In the genomic region with DNA sequence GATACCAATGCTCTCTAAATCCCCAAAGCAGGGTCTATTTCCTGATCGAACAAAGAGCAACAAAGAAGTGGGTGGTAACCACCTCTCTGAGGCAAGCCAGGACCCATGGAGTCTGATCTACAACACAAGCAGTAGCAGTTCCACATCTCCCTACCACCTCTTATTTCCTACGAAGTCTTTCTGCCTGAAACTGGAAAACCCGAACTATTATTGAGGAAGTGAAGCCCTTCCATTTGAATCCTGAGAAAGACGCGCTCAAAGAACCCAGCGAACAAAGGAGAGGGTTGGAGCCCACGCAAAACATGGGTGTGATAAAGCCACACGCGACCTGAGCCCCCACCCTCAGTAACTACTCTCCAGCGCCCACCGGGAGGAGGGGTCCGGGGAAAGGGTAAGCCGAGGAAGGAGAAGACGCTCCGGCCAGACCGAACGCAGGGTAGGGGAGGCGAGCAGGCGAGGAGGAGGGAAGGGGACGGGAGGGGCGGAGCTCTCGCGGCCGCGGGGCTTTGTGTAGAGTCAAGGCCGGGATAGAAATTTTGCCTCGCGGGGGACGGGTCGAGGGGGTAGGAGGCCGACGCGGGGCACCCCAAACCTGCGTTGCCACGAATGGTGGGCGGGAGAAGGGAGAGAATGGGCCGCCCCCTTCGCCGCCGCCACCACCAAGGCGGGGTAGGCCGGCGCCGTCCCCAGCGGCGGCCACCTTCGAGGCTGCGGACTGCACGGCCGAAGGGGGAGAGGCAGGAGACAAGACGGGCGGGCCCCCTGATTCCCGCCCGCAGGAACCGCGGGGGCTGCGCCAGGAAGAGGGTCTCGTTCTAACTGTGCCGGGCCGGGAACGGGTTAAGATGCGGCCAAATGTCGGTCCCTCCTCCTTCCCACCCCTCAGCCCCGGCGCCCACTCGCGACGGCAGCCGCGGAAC, we compare ENCODE assay signal across 8 cellular contexts. TPM values are rescaled to one million over a fixed set of nuclear protein-coding genes. Genes with fewer than 3 reads are reported as not detected.
DNase-seq lines count a peak whose midpoint lies in the region; TF ChIP-seq lines count a peak whose summit lies in the region.

No MANE protein-coding gene starts in this region.

- H3K56ac ChIP-seq in H9 (ENCODE audit: insufficient read length, low read depth, low read length): no peak overlapping the region

- peak overlapping the region; percentile 86 for H3K4me2 ChIP-seq in H9 (ENCODE audit: insufficient read depth, insufficient read length, low read length)

- H3K36me3 ChIP-seq in MG63: peaks cover 5% of the 10 kb centered on the region
- H3K36me3 ChIP-seq in iPS-20b (ENCODE audit: insufficient read depth, low read depth, low read length): no peaks in the 10 kb centered on the region
- no peaks in the 10 kb centered on the region for H3K36me3 ChIP-seq in skeletal muscle tissue (ENCODE audit: control insufficient read depth in 3 of 3, insufficient read depth in 3 of 3, low read length in 3 of 3)

- H2AK5ac ChIP-seq in H9 (ENCODE audit: insufficient read length, low read length): peak overlapping the region; percentile 25

- H3K9me3 ChIP-seq in H9 (ENCODE audit: control insufficient read depth, low read depth, low read length) (no peaks in the 10 kb centered on the region), MG63 (no peaks in the 10 kb centered on the region), iPS-20b (ENCODE audit: insufficient read depth, low read depth, low read length) (no peaks in the 10 kb centered on the region), skeletal muscle tissue (ENCODE audit: control insufficient read depth in 3 of 3, low read length in 3 of 3) (no peaks in the 10 kb centered on the region)

- H3K4me3 Mint-ChIP-seq in H9: peak overlapping the region; percentile 94 to 96
- peak overlapping the region; percentile 92 for H3K4me3 Mint-ChIP-seq in MCF 10A (ENCODE audit: unreplicated experiment)

- H2BK120ac ChIP-seq in H9 (ENCODE audit: low read depth, low read length, poor library complexity, severe bottlenecking): peak overlapping the region; percentile 74

- POLR2A ChIA-PET in MCF 10A (lab: Yijun Ruan, JAX): interaction anchor here (0.7 to 1.4 kb wide), 3 partner anchors 11 to 1598 kb away, joined by 3 to 4 read pairs (median 4); no protein-coding TSS in a partner anchor

- H3K27ac Mint-ChIP-seq in H9 (peak overlapping the region; percentile 75 to 98 (median 98)), MCF 10A (ENCODE audit: low read depth, unreplicated experiment) (peak overlapping the region; percentile 97)

- H3K23me2 ChIP-seq in H9 (ENCODE audit: insufficient read length, low read depth, low read length, poor library complexity, severe bottlenecking): peaks cover 8% of the 10 kb centered on the region

- no peak for TF ChIP-seq CTCF in H9 (conservative IDR thresholded peaks at IDR 0.05)
- TF ChIP-seq CTCF in MCF 10A (IDR thresholded peaks at IDR 0.05; ENCODE audit: unreplicated experiment): no peak

- CTCF ChIA-PET in MCF 10A (lab: Yijun Ruan, JAX): interaction anchor here (0.6 to 0.7 kb wide), 2 partner anchors 12 to 1168 kb away, joined by 3 read pairs; no protein-coding TSS in a partner anchor

- H3K79me2 ChIP-seq in H9 (ENCODE audit: insufficient read depth, low read length): peaks cover 41% of the 10 kb centered on the region

- H3K4me3 ChIP-seq in GM08714 (ENCODE audit: low read length): peak overlapping the region; percentile 86
- H3K4me3 ChIP-seq in MG63: peak overlapping the region; percentile 94
- peak overlapping the region; percentile 96 for H3K4me3 ChIP-seq in iPS-20b (ENCODE audit: low read length)
- peak overlapping the region; percentile 91 to 96 (median 92) for H3K4me3 ChIP-seq in skeletal muscle tissue (ENCODE audit: low read length in 3 of 3)

- no peak overlapping the region for H2AFZ ChIP-seq in H9 (ENCODE audit: low read length)

- no CpG with 5 or more reads among the region's 70 CpGs for WGBS in H9 (ENCODE audit: extremely low coverage, insufficient read length, low lambda C conversion rate)

- DNase-seq in H9 (peak; percentile 47), MG63 (peak; percentile 60), UCSD-AML1 (lab: John Stamatoyannopoulos, UW; ENCODE audit: unreplicated experiment) (peak; percentile 63), MCF 10A (ENCODE audit: unreplicated experiment) (peak; percentile 54), HuH-7.5 (ENCODE audit: low spot score) (no peak)

- H3K79me1 ChIP-seq in H9 (ENCODE audit: insufficient read depth, low read depth, low read length, poor library complexity, severe bottlenecking): no peaks in the 10 kb centered on the region

- H3K27me3 Mint-ChIP-seq in H9 (ENCODE audit: low read depth) (peaks cover 12% of the 10 kb centered on the region), MCF 10A (ENCODE audit: insufficient read depth, unreplicated experiment) (no peaks in the 10 kb centered on the region)

- no peak overlapping the region for H2BK15ac ChIP-seq in H9 (ENCODE audit: low read depth, low read length)

- H3K27ac ChIP-seq in H9 (ENCODE audit: insufficient read length, low read depth, low read length) (peak overlapping the region; percentile 80), iPS-20b (ENCODE audit: low read length) (peak overlapping the region; percentile 99), skeletal muscle tissue (ENCODE audit: low read depth, low read length) (peak overlapping the region; percentile 85)

- intact Hi-C loops in MCF 10A (cut with micrococcal nuclease): no loop called here

- no peaks in the 10 kb centered on the region; a peak in 1 of 5 replicates for H3K9me3 Mint-ChIP-seq in H9
- no peaks in the 10 kb centered on the region for H3K9me3 Mint-ChIP-seq in MCF 10A (ENCODE audit: unreplicated experiment)

- H2BK5ac ChIP-seq in H9 (ENCODE audit: insufficient read length, low read length): no peak overlapping the region

- H2BK12ac ChIP-seq in H9 (ENCODE audit: insufficient read length, low read depth, low read length): no peak overlapping the region

- H4K8ac ChIP-seq in H9 (replicated peaks; ENCODE audit: insufficient read length, low read depth, low read length): no peak overlapping the region

- BruUV-seq in MCF 10A (replicated peaks; lab: Mats Ljungman, UMichigan): no TSS peak

- H4K5ac ChIP-seq in H9 (ENCODE audit: insufficient read length, low read depth, low read length): peak overlapping the region; percentile 88

- H4K20me1 ChIP-seq in H9 (ENCODE audit: control insufficient read depth, insufficient read depth, insufficient read length): no peaks in the 10 kb centered on the region

- no peak overlapping the region for H3K23ac ChIP-seq in H9 (ENCODE audit: insufficient read length, low read depth, low read length)

- H3K9ac ChIP-seq in H9 (ENCODE audit: extremely low read depth, insufficient read length, low read length): peak overlapping the region; percentile 90
- peak overlapping the region; percentile 99 for H3K9ac ChIP-seq in iPS-20b (ENCODE audit: low read depth, low read length)
- H3K9ac ChIP-seq in skeletal muscle tissue (ENCODE audit: low read depth in 1 of 3, low read length in 3 of 3): peak overlapping the region; percentile 88 to 93 (median 89)

- peak overlapping the region; percentile 94 for H3K18ac ChIP-seq in H9 (ENCODE audit: insufficient read length, low read depth, low read length)

- H4K91ac ChIP-seq in H9 (ENCODE audit: insufficient read length, low read depth, low read length): peak overlapping the region; percentile 39

- H3K14ac ChIP-seq in H9 (ENCODE audit: insufficient read depth, low read length): peak overlapping the region; percentile 66

- peak overlapping the region; percentile 33; the same call in 1 of the 2 replicates for H3K4ac ChIP-seq in H9 (ENCODE audit: low read depth, low read length)

- no peaks in the 10 kb centered on the region; the same call in 1 of the 2 replicates for H3K27me3 ChIP-seq in H9 (ENCODE audit: insufficient read depth, low read length)
- no peaks in the 10 kb centered on the region for H3K27me3 ChIP-seq in MG63
- peaks cover 4% of the 10 kb centered on the region; the same call in 1 of the 2 replicates for H3K27me3 ChIP-seq in iPS-20b (ENCODE audit: insufficient read depth, low read length)
- H3K27me3 ChIP-seq in skeletal muscle tissue (ENCODE audit: control insufficient read depth in 3 of 3, insufficient read depth in 3 of 3, low read length in 3 of 3): no peaks in the 10 kb centered on the region

- peaks cover 2 to 8% (median 4%) of the 10 kb centered on the region in 3 experiments; a peak in 4 of 7 replicates for H3K36me3 Mint-ChIP-seq in H9 (ENCODE audit: insufficient read depth in 1 of 3, low read depth in 3 of 3)
- no peaks in the 10 kb centered on the region for H3K36me3 Mint-ChIP-seq in MCF 10A (ENCODE audit: insufficient read depth, unreplicated experiment)

- peaks cover 8% of the 10 kb centered on the region; the same call in 1 of the 2 replicates for H3K4me1 ChIP-seq in H9 (ENCODE audit: insufficient read depth, low read length)
- H3K4me1 ChIP-seq in iPS-20b (ENCODE audit: insufficient read depth, low read length): peaks cover 21% of the 10 kb centered on the region; the same call in 1 of the 2 replicates
- H3K4me1 ChIP-seq in skeletal muscle tissue (ENCODE audit: control insufficient read depth in 3 of 3, insufficient read depth in 3 of 3, low read length in 3 of 3): peaks cover 14 to 22% (median 21%) of the 10 kb centered on the region in 3 donors

- H3K4me1 Mint-ChIP-seq in H9 (peaks cover 34 to 44% of the 10 kb centered on the region in 2 experiments), MCF 10A (ENCODE audit: insufficient read depth, unreplicated experiment) (peaks cover 30% of the 10 kb centered on the region)

- H2BK20ac ChIP-seq in H9 (ENCODE audit: low read depth, low read length, poor library complexity, severe bottlenecking): no peak overlapping the region

- H3T11ph ChIP-seq in H9 (ENCODE audit: low read length): no peak overlapping the region

RNA-seq across cellular contexts. Expression of a gene that starts 0.8 kb away (rescaled TPM):
- total RNA-seq in H9 (2021) (325 and 330 TPM in 2 replicates), MCF 10A (2022) (105 and 118 TPM in 2 replicates), skeletal muscle tissue (64.2 TPM)
- 163 and 407 TPM in 2 replicates for total RNA-seq in MG63 (2014; rRNA removed; shearing (Covaris generic); ENCODE audit: low replicate concordance)
